Comparison of ENCODE assay signal across 18 cellular contexts in the genomic region with DNA sequence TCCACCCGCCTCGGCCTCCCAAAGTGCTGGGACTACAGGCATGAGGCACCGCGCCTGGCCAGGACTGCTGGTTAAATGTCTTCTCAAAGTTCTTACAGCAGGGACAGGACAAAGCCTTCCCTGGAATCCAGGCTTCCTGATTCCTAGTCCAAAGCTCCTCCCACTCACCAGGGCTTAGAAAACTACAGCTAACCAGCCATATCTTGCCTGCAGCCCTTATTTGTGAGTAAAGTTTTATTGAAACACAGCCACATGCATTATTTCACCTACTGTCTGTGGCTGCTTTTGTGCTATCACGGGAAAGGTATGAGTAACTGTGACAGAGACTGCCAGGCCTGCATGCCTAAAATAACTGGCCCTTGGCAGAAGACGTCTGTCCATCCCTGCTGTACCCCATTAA. TPM values are rescaled to one million over a fixed set of nuclear protein-coding genes. Genes with fewer than 3 reads are reported as not detected.
DNase-seq lines count a peak whose midpoint lies in the region; TF ChIP-seq lines count a peak whose summit lies in the region.
"Had no signal": no experiment of that assay in that cellular context is flagged by ENCODE, and none has a peak within 500 bp of the region (broad histone marks: within the 10 kb centered on the region; RNA-seq: fewer than 3 reads in every experiment).

No MANE protein-coding gene starts in this region.

- H3K9ac ChIP-seq in mammary epithelial cell (ENCODE audit: insufficient read depth, low read length) = no peak overlapping the region

- in situ Hi-C loops in mammary epithelial cell (cut with MboI; ENCODE audit: low sequenced_read_pairs in 2 of 2) = no loop called here

- peak; percentile 12 for DNase-seq in mammary epithelial cell
- no peak for DNase-seq in breast epithelium (ENCODE audit: low spot score in 2 of 2)
- peak; percentile 29 for DNase-seq in NCI-H2029 treated with DMSO at 0.1 percent for 48 hours (lab: John Stamatoyannopoulos, UW)
- peak; percentile 23 for DNase-seq in epithelial cell of esophagus (ENCODE audit: low read depth)
- no peak for DNase-seq in prostate gland (ENCODE audit: low spot score)
- no peak for DNase-seq in NCI-H446 (lab: John Stamatoyannopoulos, UW)
- DNase-seq in SK-N-DZ (ENCODE audit: low spot score) = no peak
- DNase-seq in stomach = no peak
- DNase-seq: COR-L47; NCI-H1436; NCI-H345; NK-92 treated with Interleukin-12 subunit alpha and Interleukin-12 subunit beta, amount 100 ng/mL, for 24 hours; RPMI8226; SIG-M5 had no signal

- no peak overlapping the region for H3K4me2 ChIP-seq in mammary epithelial cell (ENCODE audit: insufficient read depth, low read depth, low read length)

- H2AFZ ChIP-seq in mammary epithelial cell (ENCODE audit: low read depth, low read length) = no peak overlapping the region

- H4K20me1 ChIP-seq in mammary epithelial cell (ENCODE audit: insufficient read depth, low read length) = no peaks in the 10 kb centered on the region

- TF ChIP-seq CTCF in mammary epithelial cell (conservative IDR thresholded peaks at IDR 0.05 in 1 of 2, IDR thresholded peaks at IDR 0.05 in 1 of 2; ENCODE audit: extremely low read depth in 1 of 2, insufficient read depth in 1 of 2, low read depth in 1 of 2, low read length in 2 of 2) (no peak), breast epithelium (IDR thresholded peaks at IDR 0.05) (no peak), epithelial cell of esophagus (IDR thresholded peaks at IDR 0.05; ENCODE audit: insufficient read depth, low read depth, low read length, missing control alignments) (no peak), prostate gland (IDR thresholded peaks at IDR 0.05) (no peak), stomach (IDR thresholded peaks at IDR 0.05) (no peak)

- H3K36me3 ChIP-seq in mammary epithelial cell (ENCODE audit: insufficient read depth, low read length) (no peaks in the 10 kb centered on the region), breast epithelium (peaks cover 9% of the 10 kb centered on the region), prostate gland (no peaks in the 10 kb centered on the region), stomach (peaks cover 32 to 100% (median 90%) of the 10 kb centered on the region in 4 donors)

- TF ChIP-seq POLR2A in breast epithelium (IDR thresholded peaks at IDR 0.05) (no peak), prostate gland (IDR thresholded peaks at IDR 0.05) (no peak), stomach (IDR thresholded peaks at IDR 0.05) (no peak)

- no peaks in the 10 kb centered on the region for H3K27me3 ChIP-seq in mammary epithelial cell (ENCODE audit: insufficient read depth, low read length)
- no peaks in the 10 kb centered on the region for H3K27me3 ChIP-seq in breast epithelium
- no peaks in the 10 kb centered on the region for H3K27me3 ChIP-seq in prostate gland (replicated peaks; ENCODE audit: insufficient read depth)
- H3K27me3 ChIP-seq in stomach = no peaks in the 10 kb centered on the region

- H3K4me1 ChIP-seq in mammary epithelial cell (ENCODE audit: insufficient read depth, low read length) (no peaks in the 10 kb centered on the region), breast epithelium (no peaks in the 10 kb centered on the region), prostate gland (replicated peaks) (peaks cover 6% of the 10 kb centered on the region), stomach (no peaks in the 10 kb centered on the region)

- H3K9me3 ChIP-seq in mammary epithelial cell (replicated peaks; ENCODE audit: insufficient read depth, low read length) (no peaks in the 10 kb centered on the region), breast epithelium (no peaks in the 10 kb centered on the region), prostate gland (no peaks in the 10 kb centered on the region), stomach (no peaks in the 10 kb centered on the region)

- dilution Hi-C loops in mammary epithelial cell (cut with HindIII; ENCODE audit: low sequenced_read_pairs) = no loop called here

- H3K4me3 ChIP-seq in mammary epithelial cell (replicated peaks in 1 of 3; ENCODE audit: insufficient read depth in 1 of 3, low read depth in 2 of 3, low read length in 3 of 3) (no peak overlapping the region), breast epithelium (no peak overlapping the region), epithelial cell of esophagus (ENCODE audit: low read length) (no peak overlapping the region), prostate gland (no peak overlapping the region), stomach (no peak overlapping the region)

- WGBS in mammary epithelial cell (ENCODE audit: low coverage, missing lambda C conversion rate) = 85% methylated on average over 6 of the region's 6 CpGs
- 84% methylated on average over 6 of the region's 6 CpGs for WGBS in prostate gland
- 79 to 97% (median 96%) methylated on average over 2 to 6 of the region's 6 CpGs for WGBS in stomach, 5 donors

- H3K27ac ChIP-seq in mammary epithelial cell (ENCODE audit: insufficient read depth, low read depth, low read length) (no peak overlapping the region), breast epithelium (no peak overlapping the region), prostate gland (peak overlapping the region; percentile 67 to 70), stomach (no peak overlapping the region)

- BruUV-seq in mammary epithelial cell (replicated peaks; lab: Mats Ljungman, UMichigan) = no TSS peak

- H3K79me2 ChIP-seq in mammary epithelial cell (ENCODE audit: insufficient read depth, low read length) = no peaks in the 10 kb centered on the region

- intact Hi-C loops in mammary epithelial cell (cut with micrococcal nuclease) (no loop called here), breast epithelium (cut with DNase I; ENCODE audit: low total_unique reads) (no loop called here), prostate gland (cut with DNase I) (no loop called here), stomach (cut with DNase I; ENCODE audit: low total_unique reads) (no loop called here)

- TF ChIP-seq EP300 in stomach (IDR thresholded peaks at IDR 0.05) = no peak

- CTCF ChIA-PET in mammary epithelial cell (lab: Charles Lee; ENCODE audit: low non-redundant PET) = no interaction called here

RNA-seq across cellular contexts. Expression of a gene that starts 24.4 kb away (rescaled TPM):
- total RNA-seq in mammary epithelial cell (10 to 100 TPM in 1 of 2 donors, 1 to 10 TPM in 1; 5.7 to 16.2 TPM), breast epithelium (10 to 100 TPM; 26.7 to 44.2 (median 34.1) TPM), prostate gland (10 to 100 TPM; 60.5 to 89.9 TPM), stomach (100 to 1,000 TPM in 2 of 5 donors, 10 to 100 TPM in 2, 1 to 10 TPM in 1; 5.3 to 326 (median 35.2) TPM)
- polyA plus RNA-seq in mammary epithelial cell (4.5 TPM), stomach (10 to 100 TPM; 16.7 to 27.4 (median 20.9) TPM)
- polyA minus RNA-seq in mammary epithelial cell = 3.3 TPM
- polyA plus RNA-seq in SK-N-DZ (2014; cell fraction: cytosol; rRNA removed) = 0.44 TPM in 1 of 2 replicates, not detected in the other
- polyA plus RNA-seq in SK-N-DZ (2014; cell fraction: nucleus; rRNA removed) = 0.77 TPM in 1 of 2 replicates, not detected in the other

RNA-seq across cellular contexts. Expression of a gene that starts 39.8 kb away (rescaled TPM):
- total RNA-seq in mammary epithelial cell (not detected), breast epithelium (1 to 10 TPM in 1 of 3 donors, under 1 TPM in 1, not detected in 1; 0.44 to 4.3 TPM), prostate gland (not detected), stomach (100 to 1,000 TPM in 1 of 5 donors, not detected in 4; 117 TPM)
- polyA plus RNA-seq in mammary epithelial cell (not detected), stomach (under 1 TPM in 1 of 3 donors, not detected in 2; 0.62 TPM)
- not detected for polyA minus RNA-seq in mammary epithelial cell
- polyA plus RNA-seq in SK-N-DZ (2014; cell fraction: cytosol; rRNA removed) = not detected in 2 replicates
- not detected in 2 replicates for polyA plus RNA-seq in SK-N-DZ (2014; cell fraction: nucleus; rRNA removed)
- total RNA-seq: A172, Daoy, HT-29, OCI-LY7 had no signal

Comparison
In these comparisons a context has a peak if more than half of its experiments do, and no peak if none do; other contexts are left out.
1. DNase-seq: peak in mammary epithelial cell (single experiment), NCI-H2029 treated with DMSO at 0.1 percent for 48 hours (single experiment) and epithelial cell of esophagus (single experiment); none in breast epithelium (0 of 2), prostate gland (single experiment), NCI-H446 (0 of 2), SK-N-DZ (single experiment) and stomach (single experiment).
2. H3K27ac ChIP-seq: peak in prostate gland (2 of 2); none in mammary epithelial cell (single experiment), breast epithelium (0 of 2) and stomach (0 of 5).